Comparison of ENCODE assay signal across 1 cellular context in genomic region chr2:172082944-172083718, GRCh38.
TF ChIP-seq lines count a peak whose summit lies in the region.

No MANE protein-coding gene starts in this region.

TF ChIP-seq in GM12878, 131 proteins besides CTCF, POLR2A, EP300 and RAD21:
- peak; percentile 15; the same call in 1 of the 2 replicates for TF ChIP-seq EZH2 (IDR thresholded peaks at IDR 0.05; ENCODE audit: borderline replicate concordance, control insufficient read depth, low read depth, low read length)
- peak; percentile 80 for TF ChIP-seq SUZ12 (IDR thresholded peaks at IDR 0.05; ENCODE audit: unreplicated experiment)
- TF ChIP-seq MEF2B (IDR thresholded peaks at IDR 0.05; ENCODE audit: partially characterized antibody, poor library complexity, severe bottlenecking): no peak
- TF ChIP-seq, protein P1, sequence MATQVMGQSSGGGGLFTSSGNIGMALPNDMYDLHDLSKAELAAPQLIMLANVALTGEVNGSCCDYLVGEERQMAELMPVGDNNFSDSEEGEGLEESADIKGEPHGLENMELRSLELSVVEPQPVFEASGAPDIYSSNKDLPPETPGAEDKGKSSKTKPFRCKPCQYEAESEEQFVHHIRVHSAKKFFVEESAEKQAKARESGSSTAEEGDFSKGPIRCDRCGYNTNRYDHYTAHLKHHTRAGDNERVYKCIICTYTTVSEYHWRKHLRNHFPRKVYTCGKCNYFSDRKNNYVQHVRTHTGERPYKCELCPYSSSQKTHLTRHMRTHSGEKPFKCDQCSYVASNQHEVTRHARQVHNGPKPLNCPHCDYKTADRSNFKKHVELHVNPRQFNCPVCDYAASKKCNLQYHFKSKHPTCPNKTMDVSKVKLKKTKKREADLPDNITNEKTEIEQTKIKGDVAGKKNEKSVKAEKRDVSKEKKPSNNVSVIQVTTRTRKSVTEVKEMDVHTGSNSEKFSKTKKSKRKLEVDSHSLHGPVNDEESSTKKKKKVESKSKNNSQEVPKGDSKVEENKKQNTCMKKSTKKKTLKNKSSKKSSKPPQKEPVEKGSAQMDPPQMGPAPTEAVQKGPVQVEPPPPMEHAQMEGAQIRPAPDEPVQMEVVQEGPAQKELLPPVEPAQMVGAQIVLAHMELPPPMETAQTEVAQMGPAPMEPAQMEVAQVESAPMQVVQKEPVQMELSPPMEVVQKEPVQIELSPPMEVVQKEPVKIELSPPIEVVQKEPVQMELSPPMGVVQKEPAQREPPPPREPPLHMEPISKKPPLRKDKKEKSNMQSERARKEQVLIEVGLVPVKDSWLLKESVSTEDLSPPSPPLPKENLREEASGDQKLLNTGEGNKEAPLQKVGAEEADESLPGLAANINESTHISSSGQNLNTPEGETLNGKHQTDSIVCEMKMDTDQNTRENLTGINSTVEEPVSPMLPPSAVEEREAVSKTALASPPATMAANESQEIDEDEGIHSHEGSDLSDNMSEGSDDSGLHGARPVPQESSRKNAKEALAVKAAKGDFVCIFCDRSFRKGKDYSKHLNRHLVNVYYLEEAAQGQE (IDR thresholded peaks at IDR 0.05; ENCODE audit: low read depth, low read length): no peak
